Comparison of ENCODE assay signal across 8 cellular contexts in the genomic region with DNA sequence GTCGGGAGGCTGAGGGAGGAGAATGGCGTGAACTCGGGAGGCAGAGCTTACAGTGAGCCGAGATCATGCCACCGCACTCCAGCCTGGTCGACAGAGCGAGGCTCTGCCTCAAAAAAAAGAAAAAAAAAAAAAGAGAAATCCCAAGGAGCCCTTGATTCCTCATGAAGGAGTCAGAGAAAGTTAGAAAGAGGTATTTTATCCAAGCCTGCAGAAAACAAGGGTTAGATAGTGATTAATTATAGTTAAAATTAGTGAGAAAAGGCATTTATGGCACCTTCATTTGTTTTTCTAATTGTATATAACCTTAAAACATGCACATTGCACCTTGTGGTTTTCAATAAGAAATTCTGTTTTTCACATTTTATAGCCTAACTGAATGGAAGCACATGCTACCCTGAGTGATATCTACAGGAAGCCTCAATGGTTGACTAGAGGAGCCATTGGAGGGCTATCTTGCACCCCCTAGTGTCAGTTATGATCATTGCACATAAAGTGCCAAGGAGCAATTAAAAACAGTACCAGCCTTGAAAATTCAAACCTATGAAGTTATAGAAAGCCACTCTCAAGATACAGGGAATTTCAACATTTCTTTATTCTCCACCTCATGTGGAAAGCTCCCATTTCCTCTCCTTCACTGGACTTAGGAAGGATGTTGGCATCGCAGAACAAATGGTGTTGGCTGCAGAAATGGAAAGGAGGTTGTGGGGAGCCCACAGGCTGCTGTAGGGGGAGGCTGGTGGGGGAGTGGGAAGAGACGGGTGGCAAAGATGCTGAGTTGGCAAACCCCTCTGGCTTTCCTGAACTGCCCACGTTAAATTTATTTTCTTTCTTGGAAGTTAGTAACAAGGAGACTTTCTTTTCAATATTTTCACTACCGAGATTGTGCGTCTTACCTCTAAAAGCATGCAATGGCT. TPM values are rescaled to one million over a fixed set of nuclear protein-coding genes. Genes with fewer than 3 reads are reported as not detected.
DNase-seq lines count a peak whose midpoint lies in the region; ATAC-seq and TF ChIP-seq lines count a peak whose summit lies in the region.

No MANE protein-coding gene starts in this region.

- H3K4me3 ChIP-seq in AG04450 (ENCODE audit: low read depth, low read length): no peak overlapping the region

- POLR2A ChIA-PET in AG04450 (lab: Yijun Ruan, JAX): interaction anchor here (0.6 to 0.7 kb wide), 4 partner anchors 36 to 552 kb away, joined by 3 to 6 read pairs (median 4); no protein-coding TSS in a partner anchor

- DNase-seq in AG04450 (ENCODE audit: low read depth, low spot score) (no peak), NCI-H460 (ENCODE audit: extremely low read depth, low read depth) (peak; percentile 40), glutamatergic neuron (no peak), posterior vena cava (ENCODE audit: low spot score) (peak; percentile 23)
- DNase-seq in activated T-cell treated with anti-CD3 and anti-CD28 coated beads, Interleukin-2, amount 50 U/mL, for 72 hours: peak; percentile 29 to 54

- H3K27me3 Mint-ChIP-seq in activated T-cell treated with anti-CD3 and anti-CD28 coated beads, Interleukin-2, amount 50 U/mL, for 72 hours (ENCODE audit: low read depth): no peaks in the 10 kb centered on the region
- H3K27me3 Mint-ChIP-seq in glutamatergic neuron (ENCODE audit: unreplicated experiment): peaks cover 3% of the 10 kb centered on the region

- H3K36me3 Mint-ChIP-seq in activated T-cell treated with anti-CD3 and anti-CD28 coated beads, Interleukin-2, amount 50 U/mL, for 72 hours (ENCODE audit: insufficient read depth in 2 of 2): no peaks in the 10 kb centered on the region
- H3K36me3 Mint-ChIP-seq in glutamatergic neuron (ENCODE audit: unreplicated experiment): no peaks in the 10 kb centered on the region

- no peak overlapping the region for H3K4me3 Mint-ChIP-seq in activated T-cell treated with anti-CD3 and anti-CD28 coated beads, Interleukin-2, amount 50 U/mL, for 72 hours
- H3K4me3 Mint-ChIP-seq in glutamatergic neuron (ENCODE audit: unreplicated experiment): no peak overlapping the region

- peaks cover 10% of the 10 kb centered on the region for H3K4me1 Mint-ChIP-seq in activated T-cell treated with anti-CD3 and anti-CD28 coated beads, Interleukin-2, amount 50 U/mL, for 72 hours (ENCODE audit: low read depth)
- no peaks in the 10 kb centered on the region for H3K4me1 Mint-ChIP-seq in glutamatergic neuron (ENCODE audit: low read depth, unreplicated experiment)

- H3K27ac Mint-ChIP-seq in activated T-cell treated with anti-CD3 and anti-CD28 coated beads, Interleukin-2, amount 50 U/mL, for 72 hours: no peak overlapping the region
- no peak overlapping the region for H3K27ac Mint-ChIP-seq in glutamatergic neuron (ENCODE audit: unreplicated experiment)

- ATAC-seq in activated T-cell treated with anti-CD3 and anti-CD28 coated beads, Interleukin-2, amount 50 U/mL, for 72 hours (replicated peaks in 1 of 2): peak; percentile 44 to 61
- ATAC-seq in GM21528 (IDR thresholded peaks at IDR 0.05; ENCODE audit: low FRiP score, unreplicated experiment): no peak
- ATAC-seq in GM18907 (IDR thresholded peaks at IDR 0.05; ENCODE audit: unreplicated experiment): no peak

- H3K9me3 ChIP-seq in AG04450 (ENCODE audit: control insufficient read depth, insufficient read depth, low read length): peaks cover 4% of the 10 kb centered on the region

- CTCF ChIA-PET in AG04450 (lab: Charles Lee): interaction anchor here (0.6 to 1.9 kb wide), 11 partner anchors 29 to 1857 kb away, joined by 3 to 6 read pairs (median 4); no protein-coding TSS in a partner anchor

- no peaks in the 10 kb centered on the region for H3K27me3 ChIP-seq in AG04450 (ENCODE audit: control insufficient read depth, insufficient read depth, low read length)

- peak overlapping the region; percentile 74 for H3K27ac ChIP-seq in AG04450 (ENCODE audit: low read depth, low read length)

- intact Hi-C loops in posterior vena cava (cut with DNase I): loop anchor here in 1 of 2 donors (5.0 kb wide), 1 partner anchor 81 kb away; no protein-coding TSS in a partner anchor

- TF ChIP-seq CTCF in AG04450 (IDR thresholded peaks at IDR 0.05; ENCODE audit: low read depth, low read length) (peak; percentile 69), GM12872 (IDR thresholded peaks at IDR 0.05; ENCODE audit: insufficient read depth, low read depth, low read length) (peak; percentile 77), glutamatergic neuron (IDR thresholded peaks at IDR 0.05; ENCODE audit: partially characterized antibody, unreplicated experiment) (peak; percentile 71)

- H3K9me3 Mint-ChIP-seq in activated T-cell treated with anti-CD3 and anti-CD28 coated beads, Interleukin-2, amount 50 U/mL, for 72 hours: peaks cover 0 to 2% of the 10 kb centered on the region in 2 donors
- H3K9me3 Mint-ChIP-seq in glutamatergic neuron (ENCODE audit: unreplicated experiment): no peaks in the 10 kb centered on the region

RNA-seq across cellular contexts. Expression of gene ITGA11, which starts 48.5 kb away (rescaled TPM):
- polyA plus RNA-seq in AG04450 (2011; rRNA removed): 24.0 and 34.7 TPM in 2 replicates
- polyA minus RNA-seq in AG04450 (2011; rRNA and poly(A)+ RNA removed): 24.5 and 25.0 TPM in 2 replicates
- total RNA-seq in NCI-H460 (2014; rRNA removed; shearing (Covaris generic)): 0.09 and 0.12 TPM in 2 replicates
- 0.31 and 0.68 TPM in 2 replicates for polyA plus RNA-seq in NCI-H460 (2014; cell fraction: nucleus; rRNA removed)
- 1 to 10 TPM in 1 of 2 donors, under 1 TPM in 1; 0.58 to 1.6 TPM for total RNA-seq in activated T-cell treated with anti-CD3 and anti-CD28 coated beads, Interleukin-2, amount 50 U/mL, for 72 hours
- total RNA-seq in glutamatergic neuron (ENCODE audit: unreplicated experiment) (0.22 TPM), posterior vena cava (10 to 100 TPM; 23.1 to 62.5 TPM)

Comparison
In these comparisons a context has a peak if more than half of its experiments do, and no peak if none do; other contexts are left out.
1. DNase-seq: peak in NCI-H460 (single experiment), activated T-cell treated with anti-CD3 and anti-CD28 coated beads, Interleukin-2, amount 50 U/mL, for 72 hours (2 of 2) and posterior vena cava (single experiment); none in AG04450 (single experiment) and glutamatergic neuron (single experiment).
2. ATAC-seq: peak in activated T-cell treated with anti-CD3 and anti-CD28 coated beads, Interleukin-2, amount 50 U/mL, for 72 hours (2 of 2); none in GM21528 (single experiment) and GM18907 (single experiment).
3. RNA of gene ITGA11, which starts 48.5 kb away (total RNA-seq): 23.1 to 62.5 TPM in posterior vena cava; 0.58 to 1.6 TPM in activated T-cell treated with anti-CD3 and anti-CD28 coated beads, Interleukin-2, amount 50 U/mL, for 72 hours, 0.22 TPM in glutamatergic neuron (single experiment) and 0.09 to 0.12 TPM in NCI-H460; every median in the first group is over 4 times any median in the second.
4. Peak in every context shown above with its lines, with median percentiles within 50 percentile points of each other: CTCF ChIP-seq.